ENCODE assay signal across 7 cellular contexts in the genomic region with DNA sequence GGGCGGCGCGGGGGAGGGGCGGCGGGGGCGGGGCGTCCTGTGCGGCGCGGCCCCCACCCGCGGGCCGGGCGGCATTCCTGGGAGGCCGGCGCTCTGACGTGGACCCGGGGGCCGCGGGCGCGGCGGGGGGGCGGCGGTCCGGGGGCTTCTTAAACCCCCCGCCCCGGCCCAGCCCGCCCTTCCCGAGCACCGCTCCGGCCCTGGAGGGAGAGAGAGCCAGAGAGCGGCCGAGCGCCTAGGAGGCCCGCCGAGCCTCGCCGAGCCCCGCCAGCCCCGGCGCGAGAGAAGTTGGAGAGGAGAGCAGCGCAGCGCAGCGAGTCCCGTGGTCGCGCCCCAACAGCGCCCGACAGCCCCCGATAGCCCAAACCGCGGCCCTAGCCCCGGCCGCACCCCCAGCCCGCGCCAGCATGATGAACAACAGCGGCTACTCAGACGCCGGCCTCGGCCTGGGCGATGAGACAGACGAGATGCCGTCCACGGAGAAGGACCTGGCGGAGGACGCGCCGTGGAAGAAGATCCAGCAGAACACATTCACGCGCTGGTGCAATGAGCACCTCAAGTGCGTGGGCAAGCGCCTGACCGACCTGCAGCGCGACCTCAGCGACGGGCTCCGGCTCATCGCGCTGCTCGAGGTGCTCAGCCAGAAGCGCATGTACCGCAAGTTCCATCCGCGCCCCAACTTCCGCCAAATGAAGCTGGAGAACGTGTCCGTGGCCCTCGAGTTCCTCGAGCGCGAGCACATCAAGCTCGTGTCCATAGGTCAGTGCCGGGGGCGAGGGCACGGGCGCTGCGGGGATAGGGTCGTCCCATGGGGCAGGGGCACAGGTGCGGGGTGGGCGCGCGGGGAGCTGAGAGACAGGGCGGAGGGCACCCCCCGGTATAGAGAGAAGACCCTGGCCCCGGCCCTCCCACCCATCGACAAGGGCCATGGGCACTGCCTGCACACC. TPM values are rescaled to one million over a fixed set of nuclear protein-coding genes. Genes with fewer than 3 reads are reported as not detected.
DNase-seq lines count a peak whose midpoint lies in the region; ATAC-seq and TF ChIP-seq lines count a peak whose summit lies in the region.

TSS of gene FLNC (plus strand) at position 176 of the 947 bp plus-strand sequence. CDS start at position 408, 232 bp downstream.

- peak within 1 kb of the TSS; percentile 76 for H3K4me3 Mint-ChIP-seq in activated B cell treated with CpG ODN at 0.5 μM for 24 hours
- H3K4me3 Mint-ChIP-seq in stimulated activated memory B cell treated with anti-CD40 and anti-IgM and Interleukin-4, amounts not matched to agents 10 μg/mL and 1 μg/mL and 100 μg/mL, for 72 hours = peak within 1 kb of the TSS; percentile 65

- peaks cover 26% of the 10 kb centered on the region for H3K27me3 Mint-ChIP-seq in activated B cell treated with CpG ODN at 0.5 μM for 24 hours
- peaks cover 87% of the 10 kb centered on the region for H3K27me3 Mint-ChIP-seq in stimulated activated memory B cell treated with anti-CD40 and anti-IgM and Interleukin-4, amounts not matched to agents 10 μg/mL and 1 μg/mL and 100 μg/mL, for 72 hours

- H3K4me1 ChIP-seq in lung (ENCODE audit: control insufficient read depth in 2 of 2, insufficient read depth in 2 of 2, low read length in 2 of 2) = peaks cover 0 to 14% of the 10 kb centered on the region in 2 donors

- peak within 1 kb of the TSS in 1 of 2 donors; percentile 93 for H3K27ac ChIP-seq in lung (ENCODE audit: low read depth in 1 of 2, low read length in 1 of 2)

- H3K9me3 Mint-ChIP-seq in activated B cell treated with CpG ODN at 0.5 μM for 24 hours = no peaks in the 10 kb centered on the region
- no peaks in the 10 kb centered on the region for H3K9me3 Mint-ChIP-seq in stimulated activated memory B cell treated with anti-CD40 and anti-IgM and Interleukin-4, amounts not matched to agents 10 μg/mL and 1 μg/mL and 100 μg/mL, for 72 hours

- 3% methylated on average over 61 to 109 of the region's 109 CpGs for WGBS in lung, 2 donors

- no peaks in the 10 kb centered on the region for H3K36me3 ChIP-seq in lung (ENCODE audit: control insufficient read depth in 2 of 2, insufficient read depth in 2 of 2, low read length in 2 of 2)

- CTCF ChIA-PET in activated B cell treated with CpG ODN at 0.5 μM for 24 hours (lab: Charles Lee) = no interaction called here

- H3K9me3 ChIP-seq in lung (ENCODE audit: control insufficient read depth in 2 of 2, insufficient read depth in 1 of 2, low read length in 1 of 2) = no peaks in the 10 kb centered on the region

- H3K4me1 Mint-ChIP-seq in activated B cell treated with CpG ODN at 0.5 μM for 24 hours = peaks cover 24% of the 10 kb centered on the region
- H3K4me1 Mint-ChIP-seq in stimulated activated memory B cell treated with anti-CD40 and anti-IgM and Interleukin-4, amounts not matched to agents 10 μg/mL and 1 μg/mL and 100 μg/mL, for 72 hours = peaks cover 31% of the 10 kb centered on the region

- TF ChIP-seq CTCF in activated B cell treated with CpG ODN at 0.5 μM for 24 hours (IDR thresholded peaks at IDR 0.05) (no peak), lung (IDR thresholded peaks at IDR 0.05; ENCODE audit: control extremely low read depth, extremely low read depth) (no peak)

- DNase-seq in HPDE6-E6E7 (ENCODE audit: extremely low spot score) (peak; percentile 34), activated B cell treated with CpG ODN at 0.5 μM for 24 hours (peak; percentile 39), ecto neural progenitor cell (ENCODE audit: low spot score) (peak; percentile 68), lung (ENCODE audit: low spot score) (no peak)

- peak within 1 kb of the TSS; percentile 18 for H3K4me3 ChIP-seq in lung

- H3K27me3 ChIP-seq in lung (ENCODE audit: control insufficient read depth, insufficient read depth) = no peaks in the 10 kb centered on the region

- H3K27ac Mint-ChIP-seq in activated B cell treated with CpG ODN at 0.5 μM for 24 hours = no peak within 1 kb of the TSS
- H3K27ac Mint-ChIP-seq in stimulated activated memory B cell treated with anti-CD40 and anti-IgM and Interleukin-4, amounts not matched to agents 10 μg/mL and 1 μg/mL and 100 μg/mL, for 72 hours = no peak within 1 kb of the TSS

- no peaks in the 10 kb centered on the region for H3K36me3 Mint-ChIP-seq in activated B cell treated with CpG ODN at 0.5 μM for 24 hours (ENCODE audit: low read depth)
- no peaks in the 10 kb centered on the region for H3K36me3 Mint-ChIP-seq in stimulated activated memory B cell treated with anti-CD40 and anti-IgM and Interleukin-4, amounts not matched to agents 10 μg/mL and 1 μg/mL and 100 μg/mL, for 72 hours

- ATAC-seq in activated B cell treated with CpG ODN at 0.5 μM for 24 hours (ENCODE audit: low read depth) (peak; percentile 60), lung (ENCODE audit: insufficient read depth, low FRiP score) (peak; percentile 10), GM19324 (IDR thresholded peaks at IDR 0.05; ENCODE audit: low FRiP score, unreplicated experiment) (no peak), GM21528 (IDR thresholded peaks at IDR 0.05; ENCODE audit: low FRiP score, unreplicated experiment) (no peak)
- ATAC-seq in stimulated activated memory B cell treated with anti-CD40 and anti-IgM and Interleukin-4, amounts not matched to agents 10 μg/mL and 1 μg/mL and 100 μg/mL, for 72 hours = peak; percentile 24

- POLR2A ChIA-PET in activated B cell treated with CpG ODN at 0.5 μM for 24 hours (lab: Charles Lee) = no interaction called here

- intact Hi-C loops in activated B cell treated with CpG ODN at 0.5 μM for 24 hours (cut with micrococcal nuclease) = no loop called here

RNA-seq across cellular contexts. Expression of gene FLNC, which starts in this region (rescaled TPM):
- total RNA-seq in activated B cell treated with CpG ODN at 0.5 μM for 24 hours (not detected in 2 replicates), lung (10 to 100 TPM; 13.3 to 24.2 TPM)
- polyA plus RNA-seq in lung = 1 to 10 TPM; 2.0 to 2.2 TPM

Comparison
In these comparisons a context has a peak if more than half of its experiments do, and no peak if none do; other contexts are left out.
1. RNA of gene FLNC (total RNA-seq): 13.3 to 24.2 TPM in lung; not detected in activated B cell treated with CpG ODN at 0.5 μM for 24 hours; every median in the first group is over 10 times any median in the second.
2. Peak in DNase-seq and ATAC-seq in activated B cell treated with CpG ODN at 0.5 μM for 24 hours; RNA of the gene not detected or under 1 TPM.
3. ATAC-seq: peak in lung (single experiment) and stimulated activated memory B cell treated with anti-CD40 and anti-IgM and Interleukin-4, amounts not matched to agents 10 μg/mL and 1 μg/mL and 100 μg/mL, for 72 hours (single experiment); none in GM19324 (single experiment) and GM21528 (single experiment).